1 cellular context compared by ENCODE assay signal in genomic region chr19:34363930-34364329, GRCh38.
TF ChIP-seq lines count a peak whose summit lies in the region.

No MANE protein-coding gene starts in this region.

TF ChIP-seq in GM12878, 131 proteins besides CTCF, POLR2A, EP300 and RAD21:
- TF ChIP-seq STAT3 (IDR thresholded peaks at IDR 0.05; ENCODE audit: low read depth, low read length), result no peak
- TF ChIP-seq ATF7 (IDR thresholded peaks at IDR 0.05; ENCODE audit: low read depth), result no peak
- no peak for TF ChIP-seq E4F1 (IDR thresholded peaks at IDR 0.05; ENCODE audit: borderline replicate concordance, partially characterized antibody)
- no peak for TF ChIP-seq POU2F2 (IDR thresholded peaks at IDR 0.05; ENCODE audit: borderline replicate concordance, low read depth, low read length)
- TF ChIP-seq SPI1 (IDR thresholded peaks at IDR 0.05; ENCODE audit: borderline replicate concordance, insufficient read depth, low read depth, low read length), result no peak
- no peak for TF ChIP-seq USF1 (IDR thresholded peaks at IDR 0.05; ENCODE audit: borderline replicate concordance, extremely low read length, insufficient read depth, low read depth, low read length)
- TF ChIP-seq CUX1 (IDR thresholded peaks at IDR 0.05; ENCODE audit: insufficient replicate concordance, low read depth, low read length), result no peak
- TF ChIP-seq CHD1 (IDR thresholded peaks at IDR 0.05; ENCODE audit: low read depth, low read length), result no peak
- TF ChIP-seq SMARCA5 (IDR thresholded peaks at IDR 0.05), result no peak
- TF ChIP-seq NBN (IDR thresholded peaks at IDR 0.05), result no peak
- TF ChIP-seq PML (IDR thresholded peaks at IDR 0.05; ENCODE audit: low read length), result no peak
- no peak for TF ChIP-seq RUNX3 (IDR thresholded peaks at IDR 0.05; ENCODE audit: low read length)
- TF ChIP-seq E2F8 (IDR thresholded peaks at IDR 0.05; ENCODE audit: low read depth, partially characterized antibody), result no peak
- no peak for TF ChIP-seq YBX1 (IDR thresholded peaks at IDR 0.05)
- TF ChIP-seq SMAD1 (IDR thresholded peaks at IDR 0.05; ENCODE audit: low read depth, partially characterized antibody), result no peak
TF ChIP-seq in GM12878: peak in this region for 0.
